Comparison of ENCODE assay signal across 16 cellular contexts in genomic region chr5:115657883-115658233, GRCh38. TPM values are rescaled to one million over a fixed set of nuclear protein-coding genes. Genes with fewer than 3 reads are reported as not detected.
DNase-seq lines count a peak whose midpoint lies in the region; ATAC-seq, FAIRE-seq and TF ChIP-seq lines count a peak whose summit lies in the region.
"Had no signal": no experiment of that assay in that cellular context is flagged by ENCODE, and none has a peak within 500 bp of the region (broad histone marks: within the 10 kb centered on the region; RNA-seq: fewer than 3 reads in every experiment).

No MANE protein-coding gene starts in this region.

- H3K23ac ChIP-seq in IMR-90 (ENCODE audit: low read depth, low read length): no peak overlapping the region

- peak; percentile 91 for ATAC-seq in IMR-90 (ENCODE audit: low read depth)
- ATAC-seq in left lung: no peak
- ATAC-seq in lower lobe of right lung: no peak
- ATAC-seq: K562, psoas muscle had no signal

- no peak overlapping the region for H2BK5ac ChIP-seq in IMR-90 (ENCODE audit: low read depth, low read length, poor library complexity, severe bottlenecking)

- in situ Hi-C loops in IMR-90 (cut with MboI; ENCODE audit: low sequenced_read_pairs) (no loop called here), astrocyte of the spinal cord (cut with HindIII; ENCODE audit: low sequenced_read_pairs) (no loop called here)

- POLR2A ChIA-PET in IMR-90 (lab: Charles Lee; ENCODE audit: unreplicated experiment): no interaction called here

- H4K5ac ChIP-seq in IMR-90 (ENCODE audit: low read depth, low read length): no peak overlapping the region

- H3K4me2 ChIP-seq in IMR-90 (ENCODE audit: low read depth, low read length) (no peak overlapping the region), keratinocyte (ENCODE audit: control insufficient read depth, extremely low read depth, insufficient read depth, low read depth, low read length) (no peak overlapping the region)
- H3K4me2 ChIP-seq: BLaER1 treated with 17β-estradiol and CSF1 and Interleukin-3, amounts not matched to agents 10 nM and 100 nM had no signal

- no peak overlapping the region for H4K91ac ChIP-seq in IMR-90 (ENCODE audit: insufficient read depth, low read depth, low read length)

- no peak overlapping the region for H2AK5ac ChIP-seq in IMR-90 (ENCODE audit: low read depth, low read length)

- no peak overlapping the region for H3K14ac ChIP-seq in IMR-90 (replicated peaks; ENCODE audit: low read depth, low read length)

- no peaks in the 10 kb centered on the region for H4K20me1 ChIP-seq in IMR-90 (ENCODE audit: insufficient read depth, low read length)
- no peaks in the 10 kb centered on the region for H4K20me1 ChIP-seq in keratinocyte (ENCODE audit: control insufficient read depth, extremely low read depth, insufficient read depth, low read length)
- H4K20me1 ChIP-seq: BLaER1 treated with 17β-estradiol and CSF1 and Interleukin-3, amounts not matched to agents 10 nM and 100 nM had no signal

- H3K9me3 ChIP-seq in IMR-90 (ENCODE audit: control insufficient read depth, insufficient read depth, low read length) (no peaks in the 10 kb centered on the region), keratinocyte (ENCODE audit: control insufficient read depth, low read depth, low read length) (no peaks in the 10 kb centered on the region), left lung (no peaks in the 10 kb centered on the region), lower lobe of right lung (peaks cover 4% of the 10 kb centered on the region)
- H3K9me3 ChIP-seq: BLaER1 treated with 17β-estradiol and CSF1 and Interleukin-3, amounts not matched to agents 10 nM and 100 nM; psoas muscle had no signal

- no peak overlapping the region for H2BK120ac ChIP-seq in IMR-90 (ENCODE audit: low read depth, low read length)

- DNase-seq in AG08396 (ENCODE audit: low spot score) (peak; percentile 26), IMR-90 (peak; percentile 81), astrocyte of the spinal cord (ENCODE audit: low read depth, low spot score) (peak; percentile 74), keratinocyte (ENCODE audit: low read depth, low spot score) (peak; percentile 48), left lung (no peak), lower lobe of right lung (no peak), NCI-H2227 treated with DMSO at 0.1 percent for 48 hours (lab: John Stamatoyannopoulos, UW) (no peak), DMS 273 treated with DMSO at 0.1 percent for 48 hours (lab: John Stamatoyannopoulos, UW) (no peak)
- DNase-seq: activated T-cell treated with anti-CD3 and anti-CD28 coated beads, Interleukin-2, amount 50 U/mL, for 24 hours; GDM1; NCI-H187 treated with DMSO at 0.1 percent for 48 hours; psoas muscle; stimulated activated CD4-positive, alpha-beta T cell treated with anti-CD3 and anti-CD28 coated beads, Interleukin-4, amount 100 ng/mL, for 24 hours; stimulated activated naive CD4-positive, alpha-beta T cell had no signal

- no peak overlapping the region for H4K8ac ChIP-seq in IMR-90 (ENCODE audit: low read depth in 2 of 2, low read length in 2 of 2)

- 17% methylated on average over 1 of the region's 2 CpGs; no CpG with 5 or more reads in 1 of the 2 experiments for WGBS in IMR-90 (ENCODE audit: extremely low coverage in 2 of 2, insufficient read length in 1 of 2), 2 experiments

- H3K9me1 ChIP-seq in IMR-90 (ENCODE audit: insufficient read depth, low read length) (no peaks in the 10 kb centered on the region), keratinocyte (ENCODE audit: control insufficient read depth, extremely low read depth, insufficient read depth, low read length) (no peaks in the 10 kb centered on the region)

- H3K4me3 ChIP-seq in IMR-90 (ENCODE audit: insufficient read depth, low read depth, low read length): no peak overlapping the region
- no peak overlapping the region for H3K4me3 ChIP-seq in astrocyte of the spinal cord (ENCODE audit: low read depth, low read length)
- no peak overlapping the region for H3K4me3 ChIP-seq in keratinocyte (ENCODE audit: control insufficient read depth in 2 of 3, extremely low read depth in 1 of 3, insufficient read depth in 2 of 3, low read depth in 1 of 3, low read length in 3 of 3)
- no peak overlapping the region for H3K4me3 ChIP-seq in left lung
- H3K4me3 ChIP-seq in lower lobe of right lung: no peak overlapping the region
- H3K4me3 ChIP-seq: BLaER1 treated with 17β-estradiol and CSF1 and Interleukin-3, amounts not matched to agents 10 nM and 100 nM; K562; psoas muscle had no signal

- H3K9ac ChIP-seq in IMR-90 (ENCODE audit: low read depth, low read length) (no peak overlapping the region), keratinocyte (ENCODE audit: control insufficient read depth, extremely low read depth, insufficient read depth, low read length) (no peak overlapping the region)
- H3K9ac ChIP-seq: BLaER1 treated with 17β-estradiol and CSF1 and Interleukin-3, amounts not matched to agents 10 nM and 100 nM had no signal

- H3K79me1 ChIP-seq in IMR-90 (ENCODE audit: low read depth in 1 of 2, low read length in 2 of 2): no peaks in the 10 kb centered on the region

- no peak overlapping the region for H3K56ac ChIP-seq in IMR-90 (ENCODE audit: extremely low read depth, insufficient read depth, low read length)

- no peak overlapping the region for H2AK9ac ChIP-seq in IMR-90 (replicated peaks; ENCODE audit: low read depth, low read length, poor library complexity)

- no peak overlapping the region for H2AFZ ChIP-seq in IMR-90 (replicated peaks; ENCODE audit: low read length, poor library complexity)
- H2AFZ ChIP-seq in keratinocyte (ENCODE audit: control insufficient read depth, low read length): no peak overlapping the region

- BruUV-seq in IMR-90 (replicated peaks; lab: Mats Ljungman, UMichigan): no TSS peak

- no peak overlapping the region for H2BK20ac ChIP-seq in IMR-90 (ENCODE audit: low read depth, low read length)

- no peaks in the 10 kb centered on the region; the same call in 1 of the 2 replicates for H3K4me1 ChIP-seq in IMR-90 (ENCODE audit: control insufficient read depth, insufficient read depth, low read length)
- H3K4me1 ChIP-seq in keratinocyte (ENCODE audit: control insufficient read depth, extremely low read depth, insufficient read depth, low read length): peaks cover 8% of the 10 kb centered on the region
- H3K4me1 ChIP-seq in left lung: no peaks in the 10 kb centered on the region
- H3K4me1 ChIP-seq in lower lobe of right lung: no peaks in the 10 kb centered on the region
- H3K4me1 ChIP-seq: BLaER1 treated with 17β-estradiol and CSF1 and Interleukin-3, amounts not matched to agents 10 nM and 100 nM; psoas muscle had no signal

- H3K27me3 ChIP-seq in IMR-90 (ENCODE audit: control insufficient read depth, insufficient read depth, low read length) (peaks cover 8% of the 10 kb centered on the region; the same call in 1 of the 2 replicates), keratinocyte (ENCODE audit: control insufficient read depth, extremely low read depth, insufficient read depth, low read length) (no peaks in the 10 kb centered on the region), left lung (no peaks in the 10 kb centered on the region), lower lobe of right lung (ENCODE audit: low read depth) (peaks cover 3% of the 10 kb centered on the region)
- H3K27me3 ChIP-seq: BLaER1 treated with 17β-estradiol and CSF1 and Interleukin-3, amounts not matched to agents 10 nM and 100 nM had no signal

- H3K27ac ChIP-seq in IMR-90 (ENCODE audit: insufficient read depth, low read length): no peak overlapping the region
- H3K27ac ChIP-seq in keratinocyte (ENCODE audit: control insufficient read depth, insufficient read depth, low read length): no peak overlapping the region
- H3K27ac ChIP-seq in left lung: no peak overlapping the region
- no peak overlapping the region for H3K27ac ChIP-seq in lower lobe of right lung
- H3K27ac ChIP-seq: BLaER1 treated with 17β-estradiol and CSF1 and Interleukin-3, amounts not matched to agents 10 nM and 100 nM; psoas muscle had no signal

- TF ChIP-seq CTCF in IMR-90 (conservative IDR thresholded peaks at IDR 0.05; ENCODE audit: low read depth, low read length) (no peak), astrocyte of the spinal cord (IDR thresholded peaks at IDR 0.05; ENCODE audit: low read depth, low read length) (no peak), keratinocyte (optimal IDR thresholded peaks at IDR 0.05 in 1 of 3, IDR thresholded peaks at IDR 0.05 in 1 of 3, conservative IDR thresholded peaks at IDR 0.05 in 1 of 3; ENCODE audit: extremely low read depth in 1 of 3, insufficient read depth in 2 of 3, low read length in 3 of 3) (no peak), left lung (IDR thresholded peaks at IDR 0.05) (no peak), lower lobe of right lung (IDR thresholded peaks at IDR 0.05) (no peak)

- TF ChIP-seq POLR2A in IMR-90 (IDR thresholded peaks at IDR 0.05; ENCODE audit: low read depth, low read length): no peak

- peak; percentile 83 for FAIRE-seq in keratinocyte (lab: Jason Lieb, UNC)
- FAIRE-seq: K562 had no signal

- H3K4ac ChIP-seq in IMR-90 (ENCODE audit: low read depth, low read length): no peak overlapping the region

- intact Hi-C loops in IMR-90 (cut with micrococcal nuclease) (no loop called here), left lung (cut with DNase I) (no loop called here), lower lobe of right lung (cut with DNase I) (no loop called here)

- dilution Hi-C loops in IMR-90 (cut with HindIII; ENCODE audit: low sequenced_read_pairs, unreplicated experiment): no loop called here
- dilution Hi-C loops in keratinocyte (cut with MboI; ENCODE audit: extremely low pct_ligation_motif_present, low sequenced_read_pairs): no loop called here

- no peaks in the 10 kb centered on the region for H3K36me3 ChIP-seq in IMR-90 (ENCODE audit: control insufficient read depth, insufficient read depth, low read length)
- H3K36me3 ChIP-seq in keratinocyte (ENCODE audit: control insufficient read depth in 2 of 2, extremely low read depth in 1 of 2, insufficient read depth in 2 of 2, low read length in 2 of 2): no peaks in the 10 kb centered on the region
- H3K36me3 ChIP-seq in left lung: no peaks in the 10 kb centered on the region
- H3K36me3 ChIP-seq in lower lobe of right lung: no peaks in the 10 kb centered on the region
- H3K36me3 ChIP-seq: BLaER1 treated with 17β-estradiol and CSF1 and Interleukin-3, amounts not matched to agents 10 nM and 100 nM had no signal

- CTCF ChIA-PET in IMR-90 (lab: Yijun Ruan, JAX): no interaction called here

- no peaks in the 10 kb centered on the region for H3K79me2 ChIP-seq in keratinocyte (ENCODE audit: control insufficient read depth, insufficient read depth, low read length)

- no peak overlapping the region for H3K18ac ChIP-seq in IMR-90 (ENCODE audit: low read depth, low read length)

- H2BK15ac ChIP-seq in IMR-90 (ENCODE audit: low read depth, low read length): no peak overlapping the region

- TF ChIP-seq RAD21 in IMR-90 (IDR thresholded peaks at IDR 0.05; ENCODE audit: low read length): no peak

RNA-seq across cellular contexts. Expression of gene TMED7, which starts 32.0 kb away (rescaled TPM):
- 75.6 and 173 TPM in 2 replicates for total RNA-seq in IMR-90 (2012; rRNA removed)
- polyA plus RNA-seq in IMR-90 (2012; rRNA removed): 86.7 and 107 TPM in 2 replicates
- polyA plus RNA-seq in IMR-90 (2012; cell fraction: cytosol; rRNA removed): 10.4 and 84.9 TPM in 2 replicates
- polyA plus RNA-seq in IMR-90 (2012; cell fraction: nucleus; rRNA removed; ENCODE audit: low replicate concordance): 11.2 and 42.1 TPM in 2 replicates
- polyA plus RNA-seq in keratinocyte: 38.2 to 77.9 TPM (median 58.8 TPM) in 3 replicates
- 7.3 TPM for polyA plus RNA-seq in keratinocyte (2011; ENCODE audit: low read depth)
- 33.0 and 45.2 TPM in 2 replicates for polyA plus RNA-seq in keratinocyte (2011; cell fraction: cytosol; rRNA removed)
- polyA plus RNA-seq in keratinocyte (2011; cell fraction: nucleus; rRNA removed): 55.0 and 55.1 TPM in 2 replicates
- 16.3 and 54.2 TPM in 2 replicates for polyA plus RNA-seq in keratinocyte (2012; ENCODE audit: low replicate concordance)
- polyA minus RNA-seq in keratinocyte: 13.9 to 80.3 TPM (median 39.7 TPM) in 3 replicates
- polyA minus RNA-seq in keratinocyte (2011; cell fraction: cytosol; rRNA and poly(A)+ RNA removed): 46.0 TPM
- 58.1 and 84.2 TPM in 2 replicates for polyA minus RNA-seq in keratinocyte (2011; cell fraction: nucleus; rRNA and poly(A)+ RNA removed)
- 100 to 1,000 TPM; 101 to 115 TPM for total RNA-seq in left lung
- total RNA-seq in lower lobe of right lung: 82.2 TPM

RNA-seq across cellular contexts. Expression of gene TICAM2, which starts 55.6 kb away (rescaled TPM):
- total RNA-seq in IMR-90 (2012; rRNA removed): 4.3 and 6.9 TPM in 2 replicates
- polyA plus RNA-seq in IMR-90 (2012; rRNA removed): 2.9 and 3.4 TPM in 2 replicates
- polyA plus RNA-seq in IMR-90 (2012; cell fraction: cytosol; rRNA removed): 0.73 and 0.97 TPM in 2 replicates
- polyA plus RNA-seq in IMR-90 (2012; cell fraction: nucleus; rRNA removed; ENCODE audit: low replicate concordance): 0.55 and 2.2 TPM in 2 replicates
- polyA plus RNA-seq in keratinocyte: 0.06 TPM in 1 of 3 replicates, not detected in the others
- polyA plus RNA-seq in keratinocyte (2011; ENCODE audit: low read depth): not detected
- polyA plus RNA-seq in keratinocyte (2011; cell fraction: cytosol; rRNA removed): not detected in 2 replicates
- not detected in 2 replicates for polyA plus RNA-seq in keratinocyte (2011; cell fraction: nucleus; rRNA removed)
- 0.21 and 0.23 TPM in 2 replicates for polyA plus RNA-seq in keratinocyte (2012; ENCODE audit: low replicate concordance)
- not detected in 3 replicates for polyA minus RNA-seq in keratinocyte
- polyA minus RNA-seq in keratinocyte (2011; cell fraction: cytosol; rRNA and poly(A)+ RNA removed): not detected
- 0.42 and 1.2 TPM in 2 replicates for polyA minus RNA-seq in keratinocyte (2011; cell fraction: nucleus; rRNA and poly(A)+ RNA removed)
- total RNA-seq in left lung: 1 to 10 TPM; 5.4 to 8.6 TPM
- total RNA-seq in lower lobe of right lung: 5.8 TPM

Comparison
In these comparisons a context has a peak if more than half of its experiments do, and no peak if none do; other contexts are left out.
1. DNase-seq: peak in AG08396 (single experiment), IMR-90 (single experiment), astrocyte of the spinal cord (single experiment) and keratinocyte (single experiment); none in left lung (0 of 2), lower lobe of right lung (single experiment), NCI-H2227 treated with DMSO at 0.1 percent for 48 hours (single experiment) and DMS 273 treated with DMSO at 0.1 percent for 48 hours (single experiment).